Comparison of ENCODE assay signal across 2 cellular contexts in the genomic region with DNA sequence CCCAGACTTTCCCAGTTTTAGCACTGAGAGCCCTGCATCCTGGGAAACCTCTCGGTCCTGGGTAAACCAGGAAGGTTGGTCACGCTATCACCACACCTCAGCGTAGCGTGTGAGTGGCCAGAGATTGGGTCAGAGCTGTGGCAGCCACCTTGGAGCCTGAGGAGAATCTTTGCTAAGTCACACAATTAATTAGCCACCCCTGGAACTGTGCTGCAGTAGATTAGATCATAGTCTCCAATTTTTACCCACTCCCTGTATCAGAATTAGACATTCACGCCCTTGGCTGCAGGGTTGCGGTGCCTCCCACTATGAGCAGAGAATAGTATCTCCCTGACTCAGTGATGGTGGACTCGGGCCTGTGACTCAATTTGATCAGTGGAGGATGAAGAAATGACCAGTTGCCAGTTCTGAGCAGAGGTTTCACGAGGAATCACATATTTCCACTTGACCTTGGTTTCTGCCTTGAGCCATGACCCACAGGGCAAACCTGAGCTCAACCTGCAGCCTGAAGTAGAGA.
TF ChIP-seq lines count a peak whose summit lies in the region.

No MANE protein-coding gene starts in this region.

TF ChIP-seq in GM12878, 131 proteins besides CTCF, POLR2A, EP300 and RAD21:
- TF ChIP-seq RUNX3 (IDR thresholded peaks at IDR 0.05; ENCODE audit: low read length) (no peak), SMARCA5 (IDR thresholded peaks at IDR 0.05) (no peak), EGR1 (IDR thresholded peaks at IDR 0.05; ENCODE audit: borderline replicate concordance in 1 of 2, low read depth in 2 of 2, low read length in 2 of 2) (no peak), POU2F2 (IDR thresholded peaks at IDR 0.05; ENCODE audit: borderline replicate concordance, low read depth, low read length) (no peak), ZNF622 (IDR thresholded peaks at IDR 0.05) (no peak), HDGF (IDR thresholded peaks at IDR 0.05) (no peak), ETV6 (conservative IDR thresholded peaks at IDR 0.05 in 1 of 2, IDR thresholded peaks at IDR 0.05 in 1 of 2; ENCODE audit: borderline replicate concordance in 1 of 2, low read depth in 1 of 2) (no peak)
- TF ChIP-seq, protein P1, sequence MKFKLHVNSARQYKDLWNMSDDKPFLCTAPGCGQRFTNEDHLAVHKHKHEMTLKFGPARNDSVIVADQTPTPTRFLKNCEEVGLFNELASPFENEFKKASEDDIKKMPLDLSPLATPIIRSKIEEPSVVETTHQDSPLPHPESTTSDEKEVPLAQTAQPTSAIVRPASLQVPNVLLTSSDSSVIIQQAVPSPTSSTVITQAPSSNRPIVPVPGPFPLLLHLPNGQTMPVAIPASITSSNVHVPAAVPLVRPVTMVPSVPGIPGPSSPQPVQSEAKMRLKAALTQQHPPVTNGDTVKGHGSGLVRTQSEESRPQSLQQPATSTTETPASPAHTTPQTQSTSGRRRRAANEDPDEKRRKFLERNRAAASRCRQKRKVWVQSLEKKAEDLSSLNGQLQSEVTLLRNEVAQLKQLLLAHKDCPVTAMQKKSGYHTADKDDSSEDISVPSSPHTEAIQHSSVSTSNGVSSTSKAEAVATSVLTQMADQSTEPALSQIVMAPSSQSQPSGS (IDR thresholded peaks at IDR 0.05; ENCODE audit: low read length), result no peak
- TF ChIP-seq, protein P2, sequence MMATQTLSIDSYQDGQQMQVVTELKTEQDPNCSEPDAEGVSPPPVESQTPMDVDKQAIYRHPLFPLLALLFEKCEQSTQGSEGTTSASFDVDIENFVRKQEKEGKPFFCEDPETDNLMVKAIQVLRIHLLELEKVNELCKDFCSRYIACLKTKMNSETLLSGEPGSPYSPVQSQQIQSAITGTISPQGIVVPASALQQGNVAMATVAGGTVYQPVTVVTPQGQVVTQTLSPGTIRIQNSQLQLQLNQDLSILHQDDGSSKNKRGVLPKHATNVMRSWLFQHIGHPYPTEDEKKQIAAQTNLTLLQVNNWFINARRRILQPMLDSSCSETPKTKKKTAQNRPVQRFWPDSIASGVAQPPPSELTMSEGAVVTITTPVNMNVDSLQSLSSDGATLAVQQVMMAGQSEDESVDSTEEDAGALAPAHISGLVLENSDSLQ (IDR thresholded peaks at IDR 0.05), result no peak

TF ChIP-seq in WTC11, 78 proteins besides CTCF, POLR2A, EP300 and RAD21:
- TF ChIP-seq, protein P3, sequence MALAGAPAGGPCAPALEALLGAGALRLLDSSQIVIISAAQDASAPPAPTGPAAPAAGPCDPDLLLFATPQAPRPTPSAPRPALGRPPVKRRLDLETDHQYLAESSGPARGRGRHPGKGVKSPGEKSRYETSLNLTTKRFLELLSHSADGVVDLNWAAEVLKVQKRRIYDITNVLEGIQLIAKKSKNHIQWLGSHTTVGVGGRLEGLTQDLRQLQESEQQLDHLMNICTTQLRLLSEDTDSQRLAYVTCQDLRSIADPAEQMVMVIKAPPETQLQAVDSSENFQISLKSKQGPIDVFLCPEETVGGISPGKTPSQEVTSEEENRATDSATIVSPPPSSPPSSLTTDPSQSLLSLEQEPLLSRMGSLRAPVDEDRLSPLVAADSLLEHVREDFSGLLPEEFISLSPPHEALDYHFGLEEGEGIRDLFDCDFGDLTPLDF (CRISPR knock-in tag; IDR thresholded peaks at IDR 0.05), result no peak
- TF ChIP-seq JAZF1 (CRISPR knock-in tag; IDR thresholded peaks at IDR 0.05) (no peak), ZNF396 (CRISPR knock-in tag; IDR thresholded peaks at IDR 0.05; ENCODE audit: borderline replicate concordance) (no peak), NFATC4 (CRISPR knock-in tag; IDR thresholded peaks at IDR 0.05) (no peak), ELF4 (CRISPR knock-in tag; IDR thresholded peaks at IDR 0.05; ENCODE audit: low read depth) (no peak), FOXP1 (CRISPR knock-in tag; IDR thresholded peaks at IDR 0.05; ENCODE audit: borderline replicate concordance) (no peak), MYBL2 (CRISPR knock-in tag; IDR thresholded peaks at IDR 0.05) (no peak), JUN (CRISPR knock-in tag; IDR thresholded peaks at IDR 0.05) (no peak), TEAD4 (CRISPR knock-in tag; IDR thresholded peaks at IDR 0.05) (no peak), HMGA2 (CRISPR knock-in tag; IDR thresholded peaks at IDR 0.05) (no peak), NR2C2 (CRISPR knock-in tag; IDR thresholded peaks at IDR 0.05) (no peak), RORB (CRISPR knock-in tag; IDR thresholded peaks at IDR 0.05) (no peak)
- TF ChIP-seq, protein P4, sequence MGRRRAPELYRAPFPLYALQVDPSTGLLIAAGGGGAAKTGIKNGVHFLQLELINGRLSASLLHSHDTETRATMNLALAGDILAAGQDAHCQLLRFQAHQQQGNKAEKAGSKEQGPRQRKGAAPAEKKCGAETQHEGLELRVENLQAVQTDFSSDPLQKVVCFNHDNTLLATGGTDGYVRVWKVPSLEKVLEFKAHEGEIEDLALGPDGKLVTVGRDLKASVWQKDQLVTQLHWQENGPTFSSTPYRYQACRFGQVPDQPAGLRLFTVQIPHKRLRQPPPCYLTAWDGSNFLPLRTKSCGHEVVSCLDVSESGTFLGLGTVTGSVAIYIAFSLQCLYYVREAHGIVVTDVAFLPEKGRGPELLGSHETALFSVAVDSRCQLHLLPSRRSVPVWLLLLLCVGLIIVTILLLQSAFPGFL (CRISPR knock-in tag; IDR thresholded peaks at IDR 0.05; ENCODE audit: borderline replicate concordance), result no peak
- TF ChIP-seq, protein P5, sequence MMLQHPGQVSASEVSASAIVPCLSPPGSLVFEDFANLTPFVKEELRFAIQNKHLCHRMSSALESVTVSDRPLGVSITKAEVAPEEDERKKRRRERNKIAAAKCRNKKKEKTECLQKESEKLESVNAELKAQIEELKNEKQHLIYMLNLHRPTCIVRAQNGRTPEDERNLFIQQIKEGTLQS (CRISPR knock-in tag; conservative IDR thresholded peaks at IDR 0.05), result no peak
- TF ChIP-seq, protein P6, sequence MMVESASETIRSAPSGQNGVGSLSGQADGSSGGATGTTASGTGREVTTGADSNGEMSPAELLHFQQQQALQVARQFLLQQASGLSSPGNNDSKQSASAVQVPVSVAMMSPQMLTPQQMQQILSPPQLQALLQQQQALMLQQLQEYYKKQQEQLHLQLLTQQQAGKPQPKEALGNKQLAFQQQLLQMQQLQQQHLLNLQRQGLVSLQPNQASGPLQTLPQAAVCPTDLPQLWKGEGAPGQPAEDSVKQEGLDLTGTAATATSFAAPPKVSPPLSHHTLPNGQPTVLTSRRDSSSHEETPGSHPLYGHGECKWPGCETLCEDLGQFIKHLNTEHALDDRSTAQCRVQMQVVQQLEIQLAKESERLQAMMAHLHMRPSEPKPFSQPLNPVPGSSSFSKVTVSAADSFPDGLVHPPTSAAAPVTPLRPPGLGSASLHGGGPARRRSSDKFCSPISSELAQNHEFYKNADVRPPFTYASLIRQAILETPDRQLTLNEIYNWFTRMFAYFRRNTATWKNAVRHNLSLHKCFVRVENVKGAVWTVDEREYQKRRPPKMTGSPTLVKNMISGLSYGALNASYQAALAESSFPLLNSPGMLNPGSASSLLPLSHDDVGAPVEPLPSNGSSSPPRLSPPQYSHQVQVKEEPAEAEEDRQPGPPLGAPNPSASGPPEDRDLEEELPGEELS (CRISPR knock-in tag; IDR thresholded peaks at IDR 0.05), result no peak
- TF ChIP-seq, protein P1 (CRISPR knock-in tag; IDR thresholded peaks at IDR 0.05; ENCODE audit: borderline replicate concordance, low read depth), result no peak
- TF ChIP-seq, protein P7, sequence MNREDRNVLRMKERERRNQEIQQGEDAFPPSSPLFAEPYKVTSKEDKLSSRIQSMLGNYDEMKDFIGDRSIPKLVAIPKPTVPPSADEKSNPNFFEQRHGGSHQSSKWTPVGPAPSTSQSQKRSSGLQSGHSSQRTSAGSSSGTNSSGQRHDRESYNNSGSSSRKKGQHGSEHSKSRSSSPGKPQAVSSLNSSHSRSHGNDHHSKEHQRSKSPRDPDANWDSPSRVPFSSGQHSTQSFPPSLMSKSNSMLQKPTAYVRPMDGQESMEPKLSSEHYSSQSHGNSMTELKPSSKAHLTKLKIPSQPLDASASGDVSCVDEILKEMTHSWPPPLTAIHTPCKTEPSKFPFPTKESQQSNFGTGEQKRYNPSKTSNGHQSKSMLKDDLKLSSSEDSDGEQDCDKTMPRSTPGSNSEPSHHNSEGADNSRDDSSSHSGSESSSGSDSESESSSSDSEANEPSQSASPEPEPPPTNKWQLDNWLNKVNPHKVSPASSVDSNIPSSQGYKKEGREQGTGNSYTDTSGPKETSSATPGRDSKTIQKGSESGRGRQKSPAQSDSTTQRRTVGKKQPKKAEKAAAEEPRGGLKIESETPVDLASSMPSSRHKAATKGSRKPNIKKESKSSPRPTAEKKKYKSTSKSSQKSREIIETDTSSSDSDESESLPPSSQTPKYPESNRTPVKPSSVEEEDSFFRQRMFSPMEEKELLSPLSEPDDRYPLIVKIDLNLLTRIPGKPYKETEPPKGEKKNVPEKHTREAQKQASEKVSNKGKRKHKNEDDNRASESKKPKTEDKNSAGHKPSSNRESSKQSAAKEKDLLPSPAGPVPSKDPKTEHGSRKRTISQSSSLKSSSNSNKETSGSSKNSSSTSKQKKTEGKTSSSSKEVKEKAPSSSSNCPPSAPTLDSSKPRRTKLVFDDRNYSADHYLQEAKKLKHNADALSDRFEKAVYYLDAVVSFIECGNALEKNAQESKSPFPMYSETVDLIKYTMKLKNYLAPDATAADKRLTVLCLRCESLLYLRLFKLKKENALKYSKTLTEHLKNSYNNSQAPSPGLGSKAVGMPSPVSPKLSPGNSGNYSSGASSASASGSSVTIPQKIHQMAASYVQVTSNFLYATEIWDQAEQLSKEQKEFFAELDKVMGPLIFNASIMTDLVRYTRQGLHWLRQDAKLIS (CRISPR knock-in tag; IDR thresholded peaks at IDR 0.05; ENCODE audit: borderline replicate concordance), result no peak
- TF ChIP-seq, protein P8, sequence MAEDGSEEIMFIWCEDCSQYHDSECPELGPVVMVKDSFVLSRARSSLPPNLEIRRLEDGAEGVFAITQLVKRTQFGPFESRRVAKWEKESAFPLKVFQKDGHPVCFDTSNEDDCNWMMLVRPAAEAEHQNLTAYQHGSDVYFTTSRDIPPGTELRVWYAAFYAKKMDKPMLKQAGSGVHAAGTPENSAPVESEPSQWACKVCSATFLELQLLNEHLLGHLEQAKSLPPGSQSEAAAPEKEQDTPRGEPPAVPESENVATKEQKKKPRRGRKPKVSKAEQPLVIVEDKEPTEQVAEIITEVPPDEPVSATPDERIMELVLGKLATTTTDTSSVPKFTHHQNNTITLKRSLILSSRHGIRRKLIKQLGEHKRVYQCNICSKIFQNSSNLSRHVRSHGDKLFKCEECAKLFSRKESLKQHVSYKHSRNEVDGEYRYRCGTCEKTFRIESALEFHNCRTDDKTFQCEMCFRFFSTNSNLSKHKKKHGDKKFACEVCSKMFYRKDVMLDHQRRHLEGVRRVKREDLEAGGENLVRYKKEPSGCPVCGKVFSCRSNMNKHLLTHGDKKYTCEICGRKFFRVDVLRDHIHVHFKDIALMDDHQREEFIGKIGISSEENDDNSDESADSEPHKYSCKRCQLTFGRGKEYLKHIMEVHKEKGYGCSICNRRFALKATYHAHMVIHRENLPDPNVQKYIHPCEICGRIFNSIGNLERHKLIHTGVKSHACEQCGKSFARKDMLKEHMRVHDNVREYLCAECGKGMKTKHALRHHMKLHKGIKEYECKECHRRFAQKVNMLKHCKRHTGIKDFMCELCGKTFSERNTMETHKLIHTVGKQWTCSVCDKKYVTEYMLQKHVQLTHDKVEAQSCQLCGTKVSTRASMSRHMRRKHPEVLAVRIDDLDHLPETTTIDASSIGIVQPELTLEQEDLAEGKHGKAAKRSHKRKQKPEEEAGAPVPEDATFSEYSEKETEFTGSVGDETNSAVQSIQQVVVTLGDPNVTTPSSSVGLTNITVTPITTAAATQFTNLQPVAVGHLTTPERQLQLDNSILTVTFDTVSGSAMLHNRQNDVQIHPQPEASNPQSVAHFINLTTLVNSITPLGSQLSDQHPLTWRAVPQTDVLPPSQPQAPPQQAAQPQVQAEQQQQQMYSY (CRISPR knock-in tag; IDR thresholded peaks at IDR 0.05), result no peak
- TF ChIP-seq, protein P9, sequence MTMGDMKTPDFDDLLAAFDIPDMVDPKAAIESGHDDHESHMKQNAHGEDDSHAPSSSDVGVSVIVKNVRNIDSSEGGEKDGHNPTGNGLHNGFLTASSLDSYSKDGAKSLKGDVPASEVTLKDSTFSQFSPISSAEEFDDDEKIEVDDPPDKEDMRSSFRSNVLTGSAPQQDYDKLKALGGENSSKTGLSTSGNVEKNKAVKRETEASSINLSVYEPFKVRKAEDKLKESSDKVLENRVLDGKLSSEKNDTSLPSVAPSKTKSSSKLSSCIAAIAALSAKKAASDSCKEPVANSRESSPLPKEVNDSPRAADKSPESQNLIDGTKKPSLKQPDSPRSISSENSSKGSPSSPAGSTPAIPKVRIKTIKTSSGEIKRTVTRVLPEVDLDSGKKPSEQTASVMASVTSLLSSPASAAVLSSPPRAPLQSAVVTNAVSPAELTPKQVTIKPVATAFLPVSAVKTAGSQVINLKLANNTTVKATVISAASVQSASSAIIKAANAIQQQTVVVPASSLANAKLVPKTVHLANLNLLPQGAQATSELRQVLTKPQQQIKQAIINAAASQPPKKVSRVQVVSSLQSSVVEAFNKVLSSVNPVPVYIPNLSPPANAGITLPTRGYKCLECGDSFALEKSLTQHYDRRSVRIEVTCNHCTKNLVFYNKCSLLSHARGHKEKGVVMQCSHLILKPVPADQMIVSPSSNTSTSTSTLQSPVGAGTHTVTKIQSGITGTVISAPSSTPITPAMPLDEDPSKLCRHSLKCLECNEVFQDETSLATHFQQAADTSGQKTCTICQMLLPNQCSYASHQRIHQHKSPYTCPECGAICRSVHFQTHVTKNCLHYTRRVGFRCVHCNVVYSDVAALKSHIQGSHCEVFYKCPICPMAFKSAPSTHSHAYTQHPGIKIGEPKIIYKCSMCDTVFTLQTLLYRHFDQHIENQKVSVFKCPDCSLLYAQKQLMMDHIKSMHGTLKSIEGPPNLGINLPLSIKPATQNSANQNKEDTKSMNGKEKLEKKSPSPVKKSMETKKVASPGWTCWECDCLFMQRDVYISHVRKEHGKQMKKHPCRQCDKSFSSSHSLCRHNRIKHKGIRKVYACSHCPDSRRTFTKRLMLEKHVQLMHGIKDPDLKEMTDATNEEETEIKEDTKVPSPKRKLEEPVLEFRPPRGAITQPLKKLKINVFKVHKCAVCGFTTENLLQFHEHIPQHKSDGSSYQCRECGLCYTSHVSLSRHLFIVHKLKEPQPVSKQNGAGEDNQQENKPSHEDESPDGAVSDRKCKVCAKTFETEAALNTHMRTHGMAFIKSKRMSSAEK (CRISPR knock-in tag; IDR thresholded peaks at IDR 0.05; ENCODE audit: borderline replicate concordance), result no peak
TF ChIP-seq in WTC11: peak in this region for 0.
